ENCODE assay signal across 11 cellular contexts in genomic region chr5:127942246-127943060, GRCh38.
DNase-seq lines count a peak whose midpoint lies in the region; ATAC-seq lines count a peak whose summit lies in the region.
"Had no signal": no experiment of that assay in that cellular context is flagged by ENCODE, and none has a peak within 500 bp of the region (broad histone marks: within the 10 kb centered on the region; RNA-seq: fewer than 3 reads in every experiment).

No MANE protein-coding gene starts in this region.

- peak; percentile 55 for DNase-seq in NCI-H1105 treated with DMSO at 0.1 percent for 48 hours (lab: John Stamatoyannopoulos, UW)
- DNase-seq in NCI-H1105 (lab: John Stamatoyannopoulos, UW), result no peak
- peak; percentile 28 for DNase-seq in NCI-H1436 treated with DMSO at 0.1 percent for 48 hours (lab: John Stamatoyannopoulos, UW)
- peak; percentile 53 for DNase-seq in dermis blood vessel endothelial cell
- DNase-seq in pons (ENCODE audit: low spot score), result peak; percentile 17
- no peak for DNase-seq in HuH-7.5 (ENCODE audit: low spot score)
- DNase-seq in iPS-NIHi11 (ENCODE audit: low spot score), result no peak
- DNase-seq: central memory CD4-positive, alpha-beta T cell; NCI-H1048; uterus had no signal

- ATAC-seq in HG03378 (IDR thresholded peaks at IDR 0.05; ENCODE audit: unreplicated experiment), result no peak

Comparison
In these comparisons a context has a peak if more than half of its experiments do, and no peak if none do; other contexts are left out.
1. DNase-seq: peak in NCI-H1105 treated with DMSO at 0.1 percent for 48 hours (single experiment), NCI-H1436 treated with DMSO at 0.1 percent for 48 hours (single experiment), dermis blood vessel endothelial cell (single experiment) and pons (single experiment); none in NCI-H1105 (single experiment), HuH-7.5 (single experiment) and iPS-NIHi11 (single experiment).